1 cellular context compared by ENCODE assay signal in the genomic region with DNA sequence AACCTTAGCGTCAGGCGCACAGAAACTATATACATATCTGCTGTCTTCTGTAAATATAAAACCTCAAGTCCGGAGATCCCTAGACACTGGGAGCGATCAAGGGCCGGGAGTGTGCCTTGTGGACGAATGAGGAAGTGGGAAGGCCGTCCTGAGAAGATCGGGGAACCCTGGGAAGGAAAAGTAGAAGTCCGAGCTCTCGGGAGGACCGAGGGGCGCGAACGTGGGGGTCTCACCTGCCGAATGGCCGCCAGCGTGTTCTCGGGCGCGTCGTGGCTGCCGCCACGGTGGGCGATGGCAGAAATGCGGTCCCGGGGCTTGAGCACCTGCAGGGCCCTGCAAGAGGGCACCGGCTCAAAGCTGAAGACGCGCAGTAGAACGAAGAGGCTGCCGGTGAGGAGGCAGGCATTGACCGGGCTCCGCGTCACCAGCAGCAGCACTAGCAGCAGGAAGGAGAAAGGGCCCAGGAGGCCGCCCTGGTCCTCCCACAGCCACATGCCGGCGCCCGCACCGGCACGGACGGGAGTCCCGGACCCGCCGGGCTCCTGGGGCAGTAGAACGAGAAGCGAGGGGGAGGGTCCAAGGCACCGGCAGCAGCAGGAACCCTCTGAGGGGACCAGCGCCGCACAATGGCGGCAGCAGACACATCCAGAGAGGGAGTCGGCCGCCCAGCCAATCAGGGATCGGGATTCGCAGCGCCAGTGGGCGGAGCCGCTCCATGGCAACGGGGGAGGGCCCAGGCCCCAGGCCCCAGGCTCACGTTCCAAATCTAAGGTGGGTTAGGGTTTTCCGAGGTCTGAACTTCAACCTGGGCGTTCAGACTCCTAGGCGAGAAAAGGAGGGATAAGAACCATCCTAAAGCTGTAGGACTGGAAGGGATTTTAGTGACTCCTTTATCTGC.
A peak's percentile ranks its signal among the peaks of the same experiment; 100 is the strongest.
TF ChIP-seq lines count a peak whose summit lies in the region.

GDE1 (minus strand) TSS at position 628 of the 898 bp plus-strand sequence; CDS start at position 494, 134 bp downstream.

TF ChIP-seq in HepG2, 621 proteins besides CTCF, POLR2A, EP300 and RAD21 (continued from another document and continues in another):
- TF ChIP-seq ZHX2 (IDR thresholded peaks at IDR 0.05; ENCODE audit: low read depth) (peak; percentile 86), ZHX2 (CRISPR knock-in tag; IDR thresholded peaks at IDR 0.05; ENCODE audit: borderline replicate concordance) (no peak; the same call in 1 of the 2 replicates), ZFP36L1 (CRISPR knock-in tag; IDR thresholded peaks at IDR 0.05) (peak; percentile 88), ATF7 (IDR thresholded peaks at IDR 0.05) (no peak), ATF7 (CRISPR knock-in tag; IDR thresholded peaks at IDR 0.05) (no peak; the same call in 1 of the 2 replicates), ARNT2 (CRISPR knock-in tag; IDR thresholded peaks at IDR 0.05; ENCODE audit: low read depth) (peak; percentile 94), MATR3 (CRISPR knock-in tag; IDR thresholded peaks at IDR 0.05) (no peak), KLF13 (CRISPR knock-in tag; IDR thresholded peaks at IDR 0.05) (no peak), FOXJ3 (CRISPR knock-in tag; IDR thresholded peaks at IDR 0.05; ENCODE audit: borderline replicate concordance) (no peak), ATF1 (CRISPR knock-in tag; IDR thresholded peaks at IDR 0.05) (peak; percentile 52; the same call in 1 of the 2 replicates), KLF11 (CRISPR knock-in tag; IDR thresholded peaks at IDR 0.05) (no peak; the same call in 1 of the 2 replicates), DZIP1 (CRISPR knock-in tag; IDR thresholded peaks at IDR 0.05) (peak; percentile 85; the same call in 1 of the 2 replicates), GLI4 (CRISPR knock-in tag; IDR thresholded peaks at IDR 0.05; ENCODE audit: borderline replicate concordance) (peak; percentile 95; the same call in 1 of the 2 replicates), SIN3A (IDR thresholded peaks at IDR 0.05; ENCODE audit: borderline replicate concordance, low read depth, low read length) (peak; percentile 97; the same call in 1 of the 2 replicates), NR0B2 (CRISPR knock-in tag; IDR thresholded peaks at IDR 0.05) (0 out of 2 replicates have a peak, but pooled peaks have one; percentile 33), SOX6 (IDR thresholded peaks at IDR 0.05) (no peak), SOX6 (CRISPR knock-in tag; IDR thresholded peaks at IDR 0.05) (peak; percentile 70), ARNT (IDR thresholded peaks at IDR 0.05) (no peak), ZIK1 (CRISPR knock-in tag; IDR thresholded peaks at IDR 0.05; ENCODE audit: borderline replicate concordance, low read depth) (peak; percentile 93), HHEX (CRISPR knock-in tag; IDR thresholded peaks at IDR 0.05) (no peak), SKIL (CRISPR knock-in tag; IDR thresholded peaks at IDR 0.05; ENCODE audit: borderline replicate concordance) (no peak), ZNF609 (CRISPR knock-in tag; IDR thresholded peaks at IDR 0.05; ENCODE audit: borderline replicate concordance) (peak; percentile 33; the same call in 1 of the 2 replicates), NCOA1 (CRISPR knock-in tag; IDR thresholded peaks at IDR 0.05) (no peak), ZNF230 (CRISPR knock-in tag; IDR thresholded peaks at IDR 0.05) (peak; percentile 45; the same call in 1 of the 2 replicates), RELA (CRISPR knock-in tag; IDR thresholded peaks at IDR 0.05) (peak; percentile 75; the same call in 1 of the 2 replicates), ZBTB14 (CRISPR knock-in tag; IDR thresholded peaks at IDR 0.05) (no peak), PITX1 (CRISPR knock-in tag; IDR thresholded peaks at IDR 0.05) (0 out of 2 replicates have a peak, but pooled peaks have one; percentile 72), ZNF790 (CRISPR knock-in tag; IDR thresholded peaks at IDR 0.05; ENCODE audit: borderline replicate concordance) (peak; percentile 71; the same call in 1 of the 2 replicates), ZNF335 (CRISPR knock-in tag; IDR thresholded peaks at IDR 0.05) (peak; percentile 90), ZNF225 (CRISPR knock-in tag; IDR thresholded peaks at IDR 0.05) (no peak; the same call in 1 of the 2 replicates), TBL1XR1 (IDR thresholded peaks at IDR 0.05; ENCODE audit: borderline replicate concordance, low read length, partially characterized antibody) (no peak), ZNF251 (CRISPR knock-in tag; IDR thresholded peaks at IDR 0.05) (no peak), PCBP1 (IDR thresholded peaks at IDR 0.05; ENCODE audit: borderline replicate concordance, low read depth, low read length) (no peak)
- TF ChIP-seq, protein P1, sequence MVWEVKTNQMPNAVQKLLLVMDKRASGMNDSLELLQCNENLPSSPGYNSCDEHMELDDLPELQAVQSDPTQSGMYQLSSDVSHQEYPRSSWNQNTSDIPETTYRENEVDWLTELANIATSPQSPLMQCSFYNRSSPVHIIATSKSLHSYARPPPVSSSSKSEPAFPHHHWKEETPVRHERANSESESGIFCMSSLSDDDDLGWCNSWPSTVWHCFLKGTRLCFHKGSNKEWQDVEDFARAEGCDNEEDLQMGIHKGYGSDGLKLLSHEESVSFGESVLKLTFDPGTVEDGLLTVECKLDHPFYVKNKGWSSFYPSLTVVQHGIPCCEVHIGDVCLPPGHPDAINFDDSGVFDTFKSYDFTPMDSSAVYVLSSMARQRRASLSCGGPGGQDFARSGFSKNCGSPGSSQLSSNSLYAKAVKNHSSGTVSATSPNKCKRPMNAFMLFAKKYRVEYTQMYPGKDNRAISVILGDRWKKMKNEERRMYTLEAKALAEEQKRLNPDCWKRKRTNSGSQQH (CRISPR knock-in tag; IDR thresholded peaks at IDR 0.05; ENCODE audit: low read depth): peak; percentile 79
